8 cellular contexts compared by ENCODE assay signal in genomic region chr17:50055426-50056216, GRCh38. TPM values are rescaled to one million over a fixed set of nuclear protein-coding genes. Genes with fewer than 3 reads are reported as not detected.
DNase-seq lines count a peak whose midpoint lies in the region; ATAC-seq and TF ChIP-seq lines count a peak whose summit lies in the region.

Gene ITGA3, plus strand, starts transcription at chr17:50056110. Its CDS starts 330 bp downstream, at chr17:50056440.

- no peak for TF ChIP-seq CTCF in C4-2B (conservative IDR thresholded peaks at IDR 0.05)
- no peak for TF ChIP-seq CTCF in smooth muscle cell (IDR thresholded peaks at IDR 0.05; ENCODE audit: borderline replicate concordance, insufficient read depth, poor library complexity, severe bottlenecking)

- peak within 1 kb of the TSS; percentile 83 for H3K4me3 ChIP-seq in GM23248
- H3K4me3 ChIP-seq in smooth muscle cell = peak within 1 kb of the TSS; percentile 76

- H3F3A ChIP-seq in GM23248 (ENCODE audit: insufficient read depth) (peaks cover 61% of the 10 kb centered on the region), smooth muscle cell (ENCODE audit: low read depth) (peaks cover 25% of the 10 kb centered on the region)

- WGBS in GM23248 (ENCODE audit: low coverage in 1 of 2, low lambda C conversion rate in 2 of 2, missing lambda C conversion rate in 2 of 2), 2 experiments = 0 to 2% methylated on average over 35 to 52 of the region's 65 CpGs
- 3% methylated on average over 38 of the region's 65 CpGs for WGBS in smooth muscle cell (ENCODE audit: low lambda C conversion rate)

- H3K36me3 ChIP-seq in GM23248 (ENCODE audit: low read depth) = no peaks in the 10 kb centered on the region
- H3K36me3 ChIP-seq in smooth muscle cell (ENCODE audit: low read depth) = no peaks in the 10 kb centered on the region

- no peaks in the 10 kb centered on the region for H3K9me2 ChIP-seq in GM23248 (ENCODE audit: insufficient read depth)

- in situ Hi-C loops in GM23248 (cut with MboI) = no loop called here

- H3K4me2 ChIP-seq in GM23248 (ENCODE audit: unreplicated experiment) (peak within 1 kb of the TSS; percentile 90), smooth muscle cell (peak within 1 kb of the TSS; percentile 94)

- no peaks in the 10 kb centered on the region for H3K27me3 ChIP-seq in GM23248 (replicated peaks; ENCODE audit: insufficient read depth)
- no peaks in the 10 kb centered on the region for H3K27me3 ChIP-seq in smooth muscle cell (ENCODE audit: low read depth)

- ATAC-seq in HG03280 (IDR thresholded peaks at IDR 0.05; ENCODE audit: unreplicated experiment) = no peak

- H2AFZ ChIP-seq in GM23248 (peak within 1 kb of the TSS; percentile 70), smooth muscle cell (ENCODE audit: low read depth) (peak within 1 kb of the TSS; percentile 70)

- H3K9me3 ChIP-seq in GM23248 (ENCODE audit: low read depth) (no peaks in the 10 kb centered on the region), smooth muscle cell (replicated peaks; ENCODE audit: low read depth) (no peaks in the 10 kb centered on the region)

- H3K79me2 ChIP-seq in GM23248 (ENCODE audit: insufficient read depth) (peaks cover 73% of the 10 kb centered on the region), smooth muscle cell (ENCODE audit: low read depth) (peaks cover 21% of the 10 kb centered on the region)

- H3K4me1 ChIP-seq in GM23248 (ENCODE audit: insufficient read depth) = peaks cover 70% of the 10 kb centered on the region
- H3K4me1 ChIP-seq in smooth muscle cell (ENCODE audit: low read depth) = peaks cover 38% of the 10 kb centered on the region

- DNase-seq in GM23248 = peak; percentile 96
- DNase-seq in NCI-H187 treated with DMSO at 0.1 percent for 48 hours (lab: John Stamatoyannopoulos, UW) = peak; percentile 74
- peak; percentile 21 for DNase-seq in activated CD4-positive, CD25-positive, alpha-beta regulatory T cell treated with anti-CD3 and anti-CD28 coated beads, Interleukin-2, amount 50 U/mL, for 16 hours (ENCODE audit: low read depth, low spot score)
- peak; percentile 55 for DNase-seq in central memory CD4-positive, alpha-beta T cell
- DNase-seq in inferior parietal cortex (ENCODE audit: extremely low spot score) = peak; percentile 39
- peak; percentile 38 for DNase-seq in smooth muscle cell (lab: John Stamatoyannopoulos, UW; ENCODE audit: unreplicated experiment)

- H3K27ac ChIP-seq in C4-2B (peak within 1 kb of the TSS; percentile 18; the same call in 1 of the 2 replicates), GM23248 (peak within 1 kb of the TSS; percentile 97), smooth muscle cell (ENCODE audit: low read depth) (peak within 1 kb of the TSS; percentile 62)

- no peaks in the 10 kb centered on the region for H4K20me1 ChIP-seq in GM23248 (ENCODE audit: insufficient read depth)
- peaks cover 20% of the 10 kb centered on the region for H4K20me1 ChIP-seq in smooth muscle cell (ENCODE audit: low read depth)

- H3K9ac ChIP-seq in GM23248 (peak within 1 kb of the TSS; percentile 83), smooth muscle cell (ENCODE audit: low read depth) (peak within 1 kb of the TSS; percentile 37)

RNA-seq across cellular contexts. Expression of gene ITGA3, which starts in this region (rescaled TPM):
- 321 and 330 TPM in 2 replicates for total RNA-seq in GM23248 (2014; rRNA removed; shearing (Covaris generic))
- polyA plus RNA-seq in GM23248 (2016; fragmentation: Nextera tagmentation; extraction: Ambion mirVana) (105 and 111 TPM in 2 replicates), smooth muscle cell (30.0 and 70.4 TPM in 2 replicates)
- 44.7 and 77.9 TPM in 2 replicates for total RNA-seq in smooth muscle cell

Comparison
In these comparisons a context has a peak if more than half of its experiments do, and no peak if none do; other contexts are left out.
1. H3K27ac ChIP-seq: peak in every context shown above with its lines; median percentile 97 in GM23248; 62 in smooth muscle cell; 18 in C4-2B.
2. DNase-seq: peak in every context shown above with its lines; median percentile 96 in GM23248; 74 in NCI-H187 treated with DMSO at 0.1 percent for 48 hours; 55 in central memory CD4-positive, alpha-beta T cell; 39 in inferior parietal cortex; 38 in smooth muscle cell; 21 in activated CD4-positive, CD25-positive, alpha-beta regulatory T cell treated with anti-CD3 and anti-CD28 coated beads, Interleukin-2, amount 50 U/mL, for 16 hours.